In genomic region chr2:96579422-96579821, GRCh38 we compare ENCODE assay signal across 34 cellular contexts.
"Had no signal": no experiment of that assay in that cellular context is flagged by ENCODE, and none has a peak within 500 bp of the region (broad histone marks: within the 10 kb centered on the region; RNA-seq: fewer than 3 reads in every experiment).

No MANE protein-coding gene starts in this region.

- DNase-seq: activated CD4-positive, alpha-beta T cell treated with anti-CD3 and anti-CD28 coated beads for 48 hours; activated CD4-positive, alpha-beta T cell treated with anti-CD3 and anti-CD28 coated beads, Interleukin-2, amount 50 U/mL, for 48 hours; activated CD8-positive, alpha-beta memory T cell treated with anti-CD3 and anti-CD28 coated beads for 24 hours; activated effector memory CD4-positive, alpha-beta T cell treated with anti-CD3 and anti-CD28 coated beads, Interleukin-2, amount 50 U/mL, for 16 hours; activated naive CD4-positive, alpha-beta T cell treated with anti-CD3 and anti-CD28 coated beads for 36 hours; activated naive CD8-positive, alpha-beta T cell treated with anti-CD3 and anti-CD28 coated beads for 36 hours; adrenal gland; aorta; body of pancreas; cerebellar nuclear complex; colonic mucosa; effector CD8-positive, alpha-beta T cell; glutamatergic neuron; kidney; left colon; mammary epithelial cell; naive B cell; nephron progenitor cell; nucleus accumbens; psoas muscle; stimulated activated CD4-positive, alpha-beta T cell treated with anti-CD3 and anti-CD28 coated beads, Interleukin-1b, Interleukin-23, amount 100 ng/mL, for 48 hours; stimulated activated CD4-positive, alpha-beta T cell treated with anti-CD3 and anti-CD28 coated beads, Interleukin-4, amount 100 ng/mL, for 4 hours; stimulated activated CD8-positive, alpha-beta memory T cell treated with anti-CD3 and anti-CD28 coated beads, Interleukin-4, amount 100 ng/mL, for 48 hours; stimulated activated naive CD8-positive, alpha-beta T cell treated with anti-CD3 and anti-CD28 coated beads, Interleukin-15, amount 100 ng/mL, for 72 hours; substantia nigra; upper lobe of left lung had no signal

- H3K27me3 Mint-ChIP-seq: activated naive CD8-positive, alpha-beta T cell treated with anti-CD3 and anti-CD28 coated beads for 36 hours; naive B cell; stimulated activated memory B cell treated with anti-CD40 and anti-IgM and Interleukin-4, amounts not matched to agents 10 μg/mL and 1 μg/mL and 100 μg/mL, for 72 hours; stimulated activated naive CD8-positive, alpha-beta T cell treated with anti-CD3 and anti-CD28 coated beads, Interleukin-15, amount 100 ng/mL, for 72 hours had no signal

- H3K27ac ChIP-seq: adrenal gland, body of pancreas, colonic mucosa, parathyroid adenoma, psoas muscle, upper lobe of left lung, vagina, VCaP had no signal

- ATAC-seq: activated CD4-positive, CD25-positive, alpha-beta regulatory T cell treated with anti-CD3 and anti-CD28 coated beads, Interleukin-2, amount 50 U/mL, for 24 hours; body of pancreas; left colon; stimulated activated memory B cell treated with anti-CD40 and anti-IgM and Interleukin-4, amounts not matched to agents 10 μg/mL and 1 μg/mL and 100 μg/mL, for 72 hours; stimulated activated naive CD8-positive, alpha-beta T cell treated with anti-CD3 and anti-CD28 coated beads, Interleukin-15, amount 100 ng/mL, for 72 hours had no signal

- H3K36me3 Mint-ChIP-seq: naive B cell had no signal

- H3K4me2 ChIP-seq: smooth muscle cell had no signal

- H3K27ac Mint-ChIP-seq: activated naive CD4-positive, alpha-beta T cell treated with anti-CD3 and anti-CD28 coated beads for 36 hours; activated naive CD8-positive, alpha-beta T cell treated with anti-CD3 and anti-CD28 coated beads for 36 hours; activated T-helper 1 cell treated with anti-CD3 and anti-CD28 coated beads, Interleukin-12 subunit alpha, Interleukin-12 subunit beta, Interleukin-2, Interleukin-4 antibody, amounts not matched to agents 30 ng/mL and 10 ng/mL and 1 ng/mL, durations not matched to agents 14 hours and 24 hours and 36 hours; mesothelial cell of epicardium; naive B cell; nephron progenitor cell; stimulated activated memory B cell treated with anti-CD40 and anti-IgM and Interleukin-4, amounts not matched to agents 10 μg/mL and 1 μg/mL and 100 μg/mL, for 72 hours; stimulated activated naive CD8-positive, alpha-beta T cell treated with anti-CD3 and anti-CD28 coated beads, Interleukin-15, amount 100 ng/mL, for 72 hours had no signal

- H3K4me1 Mint-ChIP-seq: activated naive CD8-positive, alpha-beta T cell treated with anti-CD3 and anti-CD28 coated beads for 36 hours; mesothelial cell of epicardium; naive B cell; nephron progenitor cell; stimulated activated memory B cell treated with anti-CD40 and anti-IgM and Interleukin-4, amounts not matched to agents 10 μg/mL and 1 μg/mL and 100 μg/mL, for 72 hours; stimulated activated naive CD8-positive, alpha-beta T cell treated with anti-CD3 and anti-CD28 coated beads, Interleukin-15, amount 100 ng/mL, for 72 hours had no signal

- H3K9me3 Mint-ChIP-seq: activated naive CD4-positive, alpha-beta T cell treated with anti-CD3 and anti-CD28 coated beads for 36 hours; activated naive CD8-positive, alpha-beta T cell treated with anti-CD3 and anti-CD28 coated beads for 36 hours; activated T-helper 1 cell treated with anti-CD3 and anti-CD28 coated beads, Interleukin-12 subunit alpha, Interleukin-12 subunit beta, Interleukin-2, Interleukin-4 antibody, amounts not matched to agents 30 ng/mL and 10 ng/mL and 1 ng/mL, durations not matched to agents 14 hours and 24 hours and 36 hours; mesothelial cell of epicardium; naive B cell; nephron progenitor cell; stimulated activated memory B cell treated with anti-CD40 and anti-IgM and Interleukin-4, amounts not matched to agents 10 μg/mL and 1 μg/mL and 100 μg/mL, for 72 hours; stimulated activated naive CD8-positive, alpha-beta T cell treated with anti-CD3 and anti-CD28 coated beads, Interleukin-15, amount 100 ng/mL, for 72 hours had no signal

- H3K4me3 ChIP-seq: adrenal gland, body of pancreas, colonic mucosa, psoas muscle, smooth muscle cell, upper lobe of left lung, vagina had no signal

- H3K36me3 ChIP-seq: adrenal gland, colonic mucosa, vagina had no signal

- H3K4me3 Mint-ChIP-seq: activated naive CD4-positive, alpha-beta T cell treated with anti-CD3 and anti-CD28 coated beads for 36 hours; activated naive CD8-positive, alpha-beta T cell treated with anti-CD3 and anti-CD28 coated beads for 36 hours; activated T-helper 1 cell treated with anti-CD3 and anti-CD28 coated beads, Interleukin-12 subunit alpha, Interleukin-12 subunit beta, Interleukin-2, Interleukin-4 antibody, amounts not matched to agents 30 ng/mL and 10 ng/mL and 1 ng/mL, durations not matched to agents 14 hours and 24 hours and 36 hours; mesothelial cell of epicardium; naive B cell; nephron progenitor cell; stimulated activated memory B cell treated with anti-CD40 and anti-IgM and Interleukin-4, amounts not matched to agents 10 μg/mL and 1 μg/mL and 100 μg/mL, for 72 hours; stimulated activated naive CD8-positive, alpha-beta T cell treated with anti-CD3 and anti-CD28 coated beads, Interleukin-15, amount 100 ng/mL, for 72 hours had no signal

- H3K9ac ChIP-seq: parathyroid adenoma had no signal

- H3K4me1 ChIP-seq: adrenal gland, body of pancreas, colonic mucosa, parathyroid adenoma, upper lobe of left lung, vagina had no signal

- H2AFZ ChIP-seq: parathyroid adenoma had no signal

- H3K79me2 ChIP-seq: parathyroid adenoma had no signal

- H3K27me3 ChIP-seq: adrenal gland, body of pancreas, colonic mucosa, upper lobe of left lung, vagina had no signal

- H3K9me3 ChIP-seq: adrenal gland, body of pancreas, colonic mucosa, psoas muscle, upper lobe of left lung, vagina had no signal
